Comparison of ENCODE assay signal across 16 cellular contexts in genomic region chr10:69898941-69899340, GRCh38.
DNase-seq lines count a peak whose midpoint lies in the region; ATAC-seq, FAIRE-seq and TF ChIP-seq lines count a peak whose summit lies in the region.
"Had no signal": no experiment of that assay in that cellular context is flagged by ENCODE, and none has a peak within 500 bp of the region (broad histone marks: within the 10 kb centered on the region; RNA-seq: fewer than 3 reads in every experiment).

No MANE protein-coding gene starts in this region.

- BruUV-seq in K562 (replicated peaks; lab: Mats Ljungman, UMichigan), result no TSS peak

- no peaks in the 10 kb centered on the region for H3K79me2 ChIP-seq in K562 (ENCODE audit: control insufficient read depth, insufficient read depth, low read length)

- TF ChIP-seq EP300 in K562 (IDR thresholded peaks at IDR 0.05; ENCODE audit: low read length), result no peak

- no peak for TF ChIP-seq RAD21 in K562 (CRISPR knock-in tag; conservative IDR thresholded peaks at IDR 0.05 in 1 of 2, IDR thresholded peaks at IDR 0.05 in 1 of 2)

- H3K4me3 Mint-ChIP-seq in neural crest cell, result no peak overlapping the region
- H3K4me3 Mint-ChIP-seq: CD8-positive, alpha-beta memory T cell; HFFc6 had no signal

- WGBS in K562 (ENCODE audit: insufficient coverage, low coverage, missing lambda C conversion rate), result 3% methylated on average over 2 of the region's 2 CpGs

- POLR2A ChIA-PET in HEK293 (lab: Yijun Ruan, JAX) (no interaction called here), K562 (lab: Yijun Ruan, JAX) (interaction anchor here (1.4 kb wide), 1 partner anchor 18 kb away, joined by 4 read pairs; no protein-coding TSS in a partner anchor)

- H3K4me2 ChIP-seq in K562 (ENCODE audit: insufficient read depth, low read length), result no peak overlapping the region
- H3K4me2 ChIP-seq: BLaER1 had no signal

- H3K27me3 Mint-ChIP-seq in neural crest cell (ENCODE audit: low read depth), result peaks cover 3% of the 10 kb centered on the region

- no peaks in the 10 kb centered on the region for H3K4me1 ChIP-seq in HEK293 (ENCODE audit: control insufficient read depth, insufficient read depth, low read length)
- H3K4me1 ChIP-seq in K562 (replicated peaks in 1 of 2; ENCODE audit: control insufficient read depth in 2 of 2, insufficient read depth in 2 of 2, low read length in 2 of 2), result no peaks in the 10 kb centered on the region
- H3K4me1 ChIP-seq: HAP-1 had no signal

- H3K27me3 ChIP-seq in K562 (ENCODE audit: control insufficient read depth in 2 of 2, insufficient read depth in 2 of 2, low read length in 2 of 2), result peaks cover 31 to 65% of the 10 kb centered on the region in 2 experiments
- H3K27me3 ChIP-seq: BLaER1 had no signal

- TF ChIP-seq POLR2A in K562 (conservative IDR thresholded peaks at IDR 0.05), result no peak

- peaks cover 58% of the 10 kb centered on the region for H3K4me1 Mint-ChIP-seq in neural crest cell
- H3K4me1 Mint-ChIP-seq: CD8-positive, alpha-beta memory T cell had no signal

- DNase-seq in K562 (ENCODE audit: extremely low read depth in 1 of 4, low spot score in 3 of 4) (no peak), neural crest cell (ENCODE audit: low read depth, low spot score) (no peak), urothelium cell line (ENCODE audit: low spot score) (no peak), amniotic stem cell (lab: John Stamatoyannopoulos, UW) (no peak), KBM-7 (no peak), hypothalamus (lab: John Stamatoyannopoulos, UW) (no peak)
- DNase-seq: CD8-positive, alpha-beta memory T cell; DMS53; GF-D8; GOT3; HFFc6 had no signal

- H3K27ac Mint-ChIP-seq in neural crest cell (ENCODE audit: unreplicated experiment), result peak overlapping the region; percentile 36
- H3K27ac Mint-ChIP-seq: HFFc6 had no signal

- no peak overlapping the region for H3K9ac ChIP-seq in K562 (ENCODE audit: insufficient read depth in 1 of 2, low read depth in 2 of 2, low read length in 2 of 2)
- H3K9ac ChIP-seq: BLaER1 had no signal

- no peak for FAIRE-seq in K562 (lab: Jason Lieb, UNC)
- peak; percentile 13 for FAIRE-seq in urothelium cell line (lab: Jason Lieb, UNC)
- FAIRE-seq: GM19239 had no signal

- H3K4me3 ChIP-seq in HEK293 (ENCODE audit: low read depth, low read length) (no peak overlapping the region), K562 (no peak overlapping the region)
- H3K4me3 ChIP-seq: BLaER1, HAP-1 had no signal

- H3K36me3 ChIP-seq in HEK293 (ENCODE audit: control insufficient read depth in 2 of 2, insufficient read depth in 1 of 2, low read length in 2 of 2) (no peaks in the 10 kb centered on the region), K562 (ENCODE audit: control insufficient read depth, insufficient read depth, low read length) (no peaks in the 10 kb centered on the region)
- H3K36me3 ChIP-seq: BLaER1, HAP-1 had no signal

- intact Hi-C loops in K562 (cut with micrococcal nuclease), result no loop called here

- no peaks in the 10 kb centered on the region for H3K9me3 Mint-ChIP-seq in neural crest cell
- H3K9me3 Mint-ChIP-seq: CD8-positive, alpha-beta memory T cell; HFFc6 had no signal

- TF ChIP-seq CTCF in HEK293 (tag by site-specific recombination; IDR thresholded peaks at IDR 0.05), result no peak
- no peak for TF ChIP-seq CTCF in K562 (IDR thresholded peaks at IDR 0.05 in 2 of 3, conservative IDR thresholded peaks at IDR 0.05 in 1 of 3; ENCODE audit: insufficient read depth in 2 of 3, low read depth in 1 of 3, low read length in 3 of 3)
- TF ChIP-seq CTCF in neural crest cell (conservative IDR thresholded peaks at IDR 0.05), result no peak

- no peak overlapping the region for H2AFZ ChIP-seq in K562 (ENCODE audit: low read depth, low read length)

- H3K9me1 ChIP-seq in K562 (ENCODE audit: control insufficient read depth, insufficient read depth, low read length), result no peaks in the 10 kb centered on the region

- CTCF ChIA-PET in HEK293 (lab: Yijun Ruan, JAX) (interaction anchor here (1.0 to 4.5 kb wide), 3 partner anchors 15 to 59 kb away, joined by 5 to 59 read pairs (median 8); no protein-coding TSS in a partner anchor), K562 (lab: Yijun Ruan, JAX; ENCODE audit: low intra/inter-chr PET ratio) (no interaction called here)

- H3K9me3 ChIP-seq in HEK293 (ENCODE audit: control insufficient read depth, insufficient read depth, low read depth, low read length) (no peaks in the 10 kb centered on the region), K562 (replicated peaks; ENCODE audit: control insufficient read depth, insufficient read depth, low read depth, low read length) (no peaks in the 10 kb centered on the region)
- H3K9me3 ChIP-seq: BLaER1, HAP-1 had no signal

- H4K20me1 ChIP-seq in K562 (replicated peaks; ENCODE audit: control insufficient read depth, insufficient read depth, low read length), result peaks cover 17% of the 10 kb centered on the region
- H4K20me1 ChIP-seq: BLaER1 had no signal

- H3K27ac ChIP-seq in HEK293 (ENCODE audit: extremely low read depth, low read depth, low read length) (no peak overlapping the region), K562 (ENCODE audit: extremely low read depth, low read depth, low read length) (no peak overlapping the region)
- H3K27ac ChIP-seq: BLaER1, HL-60 had no signal

- in situ Hi-C loops in K562 (cut with MboI) (no loop called here), KBM-7 (cut with MboI; ENCODE audit: low pct_unique_long_range_greater_than_20kb, low sequenced_read_pairs) (no loop called here)

- ATAC-seq in K562, result no peak

- no peaks in the 10 kb centered on the region for H3K36me3 Mint-ChIP-seq in neural crest cell (ENCODE audit: low read depth)
- H3K36me3 Mint-ChIP-seq: CD8-positive, alpha-beta memory T cell had no signal

TF ChIP-seq in HEK293, 187 proteins besides CTCF, POLR2A, EP300 and RAD21:
- TF ChIP-seq ZNF510 (tag by site-specific recombination; IDR thresholded peaks at IDR 0.05; ENCODE audit: insufficient replicate concordance) (no peak), ZNF416 (tag by site-specific recombination; IDR thresholded peaks at IDR 0.05) (no peak), ZNF768 (tag by site-specific recombination; IDR thresholded peaks at IDR 0.05) (peak; percentile 82; the same call in 1 of the 2 replicates), ZNF837 (tag by site-specific recombination; IDR thresholded peaks at IDR 0.05) (no peak)

TF ChIP-seq in K562, 482 proteins besides CTCF, POLR2A, EP300 and RAD21:
- TF ChIP-seq MEIS2 (IDR thresholded peaks at IDR 0.05; ENCODE audit: partially characterized antibody), result no peak
- TF ChIP-seq GTF3C2 (IDR thresholded peaks at IDR 0.05; ENCODE audit: borderline replicate concordance, extremely low read depth, insufficient read length), result no peak
- no peak for TF ChIP-seq SIN3A (IDR thresholded peaks at IDR 0.05; ENCODE audit: borderline replicate concordance in 2 of 2, control insufficient read depth in 1 of 2, low read depth in 2 of 2, low read length in 2 of 2)
- TF ChIP-seq ZNF778 (CRISPR knock-in tag; IDR thresholded peaks at IDR 0.05), result no peak
- TF ChIP-seq RBM25 (IDR thresholded peaks at IDR 0.05; ENCODE audit: low read depth, low read length, severe bottlenecking), result peak; percentile 95
- TF ChIP-seq PHB2 (IDR thresholded peaks at IDR 0.05; ENCODE audit: low read depth), result no peak
- TF ChIP-seq ZFP36 (IDR thresholded peaks at IDR 0.05; ENCODE audit: low read depth, low read length, partially characterized antibody), result peak; percentile 63
- TF ChIP-seq BCOR (IDR thresholded peaks at IDR 0.05), result peak; percentile 60; the same call in 1 of the 2 replicates
- TF ChIP-seq NFYB (IDR thresholded peaks at IDR 0.05; ENCODE audit: extremely low read depth, insufficient read length), result no peak
- no peak for TF ChIP-seq STAT5B (CRISPR knock-in tag; IDR thresholded peaks at IDR 0.05)
- no peak for TF ChIP-seq ZNF717 (CRISPR knock-in tag; IDR thresholded peaks at IDR 0.05)
- no peak for TF ChIP-seq E2F8 (IDR thresholded peaks at IDR 0.05; ENCODE audit: low read depth, partially characterized antibody)
